ENCODE assay signal across 10 cellular contexts in genomic region chr12:131592972-131593371, GRCh38.
DNase-seq lines count a peak whose midpoint lies in the region; ATAC-seq and TF ChIP-seq lines count a peak whose summit lies in the region.
"Had no signal": no experiment of that assay in that cellular context is flagged by ENCODE, and none has a peak within 500 bp of the region (broad histone marks: within the 10 kb centered on the region; RNA-seq: fewer than 3 reads in every experiment).

No MANE protein-coding gene starts in this region.

- no peak overlapping the region for H3K27ac Mint-ChIP-seq in activated CD4-positive, alpha-beta T cell treated with anti-CD3 and anti-CD28 coated beads for 36 hours
- peak overlapping the region in 2 of 9 donors; percentile 10 to 50 for H3K27ac Mint-ChIP-seq in naive thymus-derived CD4-positive, alpha-beta T cell

- H3K9me3 Mint-ChIP-seq in activated CD4-positive, alpha-beta T cell treated with anti-CD3 and anti-CD28 coated beads for 36 hours (ENCODE audit: low read depth) = no peaks in the 10 kb centered on the region
- H3K9me3 Mint-ChIP-seq in naive thymus-derived CD4-positive, alpha-beta T cell = no peaks in the 10 kb centered on the region

- peak; percentile 59 for DNase-seq in activated CD4-positive, alpha-beta T cell treated with anti-CD3 and anti-CD28 coated beads for 36 hours
- DNase-seq in activated CD4-positive, alpha-beta T cell treated with anti-CD3 and anti-CD28 coated beads for 4 hours = no peak
- DNase-seq in naive thymus-derived CD4-positive, alpha-beta T cell = peak in 1 of 9 donors; percentile 30
- no peak for DNase-seq in prostate gland (ENCODE audit: low spot score)
- DNase-seq in HuH-7 (ENCODE audit: low spot score) = no peak
- no peak for DNase-seq in NCI-H2081 treated with DMSO at 0.1 percent for 48 hours (lab: John Stamatoyannopoulos, UW)
- DNase-seq: PC-3 had no signal

- H3K36me3 Mint-ChIP-seq in activated CD4-positive, alpha-beta T cell treated with anti-CD3 and anti-CD28 coated beads for 36 hours (ENCODE audit: low read depth) = no peaks in the 10 kb centered on the region
- H3K36me3 Mint-ChIP-seq in naive thymus-derived CD4-positive, alpha-beta T cell = no peaks in the 10 kb centered on the region

- intact Hi-C loops in activated CD4-positive, alpha-beta T cell treated with anti-CD3 and anti-CD28 coated beads for 36 hours (cut with DNase I, micrococcal nuclease) = no loop called here
- intact Hi-C loops in naive thymus-derived CD4-positive, alpha-beta T cell (cut with micrococcal nuclease) = no loop called here
- intact Hi-C loops in prostate gland (cut with DNase I) = no loop called here

- TF ChIP-seq CTCF in prostate gland (IDR thresholded peaks at IDR 0.05) = no peak

- peaks cover 11% of the 10 kb centered on the region for H3K4me1 Mint-ChIP-seq in activated CD4-positive, alpha-beta T cell treated with anti-CD3 and anti-CD28 coated beads for 36 hours
- peaks cover 0 to 21% (median 7%) of the 10 kb centered on the region in 7 donors for H3K4me1 Mint-ChIP-seq in naive thymus-derived CD4-positive, alpha-beta T cell

- H3K9me3 ChIP-seq in naive thymus-derived CD4-positive, alpha-beta T cell (ENCODE audit: control insufficient read depth in 2 of 3, low read length in 3 of 3) = no peaks in the 10 kb centered on the region
- no peaks in the 10 kb centered on the region for H3K9me3 ChIP-seq in prostate gland
- H3K9me3 ChIP-seq: HAP-1 had no signal

- no peak for TF ChIP-seq POLR2A in prostate gland (IDR thresholded peaks at IDR 0.05)

- H3K27me3 Mint-ChIP-seq in activated CD4-positive, alpha-beta T cell treated with anti-CD3 and anti-CD28 coated beads for 36 hours = no peaks in the 10 kb centered on the region
- H3K27me3 Mint-ChIP-seq in naive thymus-derived CD4-positive, alpha-beta T cell = no peaks in the 10 kb centered on the region

- no peak overlapping the region for H3K27ac ChIP-seq in naive thymus-derived CD4-positive, alpha-beta T cell (ENCODE audit: low read depth, low read length)
- H3K27ac ChIP-seq in prostate gland = no peak overlapping the region

- ATAC-seq in activated CD4-positive, alpha-beta T cell treated with anti-CD3 and anti-CD28 coated beads for 36 hours = peak; percentile 98
- ATAC-seq in GM21528 (IDR thresholded peaks at IDR 0.05; ENCODE audit: low FRiP score, unreplicated experiment) (peak; percentile 97), HG03457 (IDR thresholded peaks at IDR 0.05; ENCODE audit: unreplicated experiment) (peak; percentile 92)
- peak; percentile 60 for ATAC-seq in naive thymus-derived CD4-positive, alpha-beta T cell
- ATAC-seq: PC-3 had no signal

- no peak overlapping the region for H3K4me3 Mint-ChIP-seq in activated CD4-positive, alpha-beta T cell treated with anti-CD3 and anti-CD28 coated beads for 36 hours
- peak overlapping the region in 1 of 10 donors; percentile 29 for H3K4me3 Mint-ChIP-seq in naive thymus-derived CD4-positive, alpha-beta T cell

- CTCF ChIA-PET in activated CD4-positive, alpha-beta T cell treated with anti-CD3 and anti-CD28 coated beads for 36 hours (lab: Charles Lee) = interaction anchor here (0.7 kb wide), 2 partner anchors 17 to 307 kb away, joined by 3 to 4 read pairs; no protein-coding TSS in a partner anchor
- CTCF ChIA-PET in naive thymus-derived CD4-positive, alpha-beta T cell (lab: Charles Lee) = interaction anchor here (0.8 kb wide), 1 partner anchor 114 kb away, joined by 3 read pairs; no protein-coding TSS in a partner anchor

- no peak overlapping the region for H3K4me3 ChIP-seq in naive thymus-derived CD4-positive, alpha-beta T cell (ENCODE audit: low read length)
- H3K4me3 ChIP-seq in prostate gland = no peak overlapping the region
- H3K4me3 ChIP-seq: HAP-1 had no signal

- peaks cover 0 to 5% of the 10 kb centered on the region in 2 donors for H3K4me1 ChIP-seq in naive thymus-derived CD4-positive, alpha-beta T cell (ENCODE audit: control insufficient read depth in 2 of 2, insufficient read depth in 2 of 2, low read length in 2 of 2)
- H3K4me1 ChIP-seq in prostate gland (replicated peaks) = no peaks in the 10 kb centered on the region
- H3K4me1 ChIP-seq: HAP-1 had no signal

- WGBS in prostate gland = 69% methylated on average over 6 of the region's 6 CpGs

- POLR2A ChIA-PET in activated CD4-positive, alpha-beta T cell treated with anti-CD3 and anti-CD28 coated beads for 36 hours (lab: Charles Lee) = interaction anchor here (0.6 kb wide), 1 partner anchor 58 kb away, joined by 3 read pairs; no protein-coding TSS in a partner anchor
- POLR2A ChIA-PET in naive thymus-derived CD4-positive, alpha-beta T cell (lab: Charles Lee) = no interaction called here

- no peaks in the 10 kb centered on the region for H3K27me3 ChIP-seq in naive thymus-derived CD4-positive, alpha-beta T cell (ENCODE audit: control insufficient read depth in 2 of 2, insufficient read depth in 2 of 2, low read length in 2 of 2)
- H3K27me3 ChIP-seq in prostate gland (replicated peaks; ENCODE audit: insufficient read depth) = no peaks in the 10 kb centered on the region

- H3K36me3 ChIP-seq in naive thymus-derived CD4-positive, alpha-beta T cell (ENCODE audit: control insufficient read depth in 2 of 3, insufficient read depth in 3 of 3, low read length in 3 of 3) = no peaks in the 10 kb centered on the region
- no peaks in the 10 kb centered on the region for H3K36me3 ChIP-seq in prostate gland
- H3K36me3 ChIP-seq: HAP-1 had no signal
